In the genomic region with DNA sequence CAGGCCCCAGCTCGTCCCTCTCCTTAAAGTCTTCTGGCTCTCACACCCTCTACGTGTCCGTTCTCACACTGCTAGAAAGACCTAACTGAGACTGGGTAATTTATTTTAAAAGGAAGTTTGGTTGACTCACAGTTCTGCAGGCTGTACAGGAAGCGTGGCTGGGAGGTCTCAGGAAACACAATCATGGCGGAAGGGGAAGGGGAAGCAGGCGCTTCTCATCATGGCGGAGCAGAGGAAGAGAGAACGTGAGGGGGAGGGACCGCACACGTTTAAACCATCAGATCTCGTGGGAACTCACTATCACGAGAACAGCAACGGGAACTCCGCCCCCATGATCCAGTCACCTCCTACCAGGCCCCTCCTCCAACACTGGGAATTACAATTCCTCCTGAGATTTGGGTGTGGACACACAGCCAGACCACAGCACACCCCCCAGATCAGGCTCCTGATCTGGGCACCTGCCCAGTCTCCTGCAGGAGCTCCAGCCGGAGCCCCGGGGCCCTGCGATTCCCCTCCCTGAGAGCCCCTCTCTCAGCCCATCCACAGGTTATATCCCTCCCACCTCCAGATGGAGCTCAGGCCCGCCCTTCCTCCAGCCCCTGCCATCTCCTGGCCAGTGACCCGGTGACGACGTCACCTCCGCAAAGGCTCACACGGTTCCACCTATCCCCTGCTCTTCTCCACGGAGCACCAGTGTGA, we compare ENCODE assay signal across 8 cellular contexts.
DNase-seq lines count a peak whose midpoint lies in the region; TF ChIP-seq lines count a peak whose summit lies in the region.

No MANE protein-coding gene starts in this region.

- intact Hi-C loops in activated CD4-positive, alpha-beta memory T cell treated with anti-CD3 and anti-CD28 coated beads for 36 hours (cut with micrococcal nuclease): no loop called here

- TF ChIP-seq POLR2A in GM18951 (IDR thresholded peaks at IDR 0.05; ENCODE audit: extremely low read depth, insufficient read depth, insufficient read length): peak; percentile 54

- H3K36me3 Mint-ChIP-seq in activated CD4-positive, alpha-beta memory T cell treated with anti-CD3 and anti-CD28 coated beads for 36 hours: peaks cover 4% of the 10 kb centered on the region

- no peaks in the 10 kb centered on the region for H3K27me3 Mint-ChIP-seq in activated CD4-positive, alpha-beta memory T cell treated with anti-CD3 and anti-CD28 coated beads for 36 hours

- peaks cover 25% of the 10 kb centered on the region for H3K4me1 Mint-ChIP-seq in activated CD4-positive, alpha-beta memory T cell treated with anti-CD3 and anti-CD28 coated beads for 36 hours (ENCODE audit: low read depth)

- in situ Hi-C loops in GM18951 (cut with MboI; ENCODE audit: low sequenced_read_pairs, unreplicated experiment): no loop called here

- POLR2A ChIA-PET in activated CD4-positive, alpha-beta memory T cell treated with anti-CD3 and anti-CD28 coated beads for 36 hours (lab: Charles Lee): interaction anchor here (1.4 kb wide), 1 partner anchor 155 kb away, joined by 3 read pairs; no protein-coding TSS in a partner anchor

- H3K4me3 Mint-ChIP-seq in activated CD4-positive, alpha-beta memory T cell treated with anti-CD3 and anti-CD28 coated beads for 36 hours: peak overlapping the region; percentile 89

- H3K27ac Mint-ChIP-seq in activated CD4-positive, alpha-beta memory T cell treated with anti-CD3 and anti-CD28 coated beads for 36 hours: peak overlapping the region; percentile 34

- DNase-seq in Kasumi-1 (lab: John Stamatoyannopoulos, UW): peak; percentile 87 to 90
- DNase-seq in activated CD4-positive, alpha-beta memory T cell treated with anti-CD3 and anti-CD28 coated beads for 36 hours: peak; percentile 88
- peak; percentile 33 for DNase-seq in globus pallidus (ENCODE audit: low spot score)
- peak; percentile 76 to 83 for DNase-seq in stimulated activated CD4-positive, alpha-beta T cell treated with anti-CD3 and anti-CD28 coated beads, Interleukin-2, amount 100 ng/mL, for 24 hours
- no peak for DNase-seq in foreskin melanocyte
- no peak for DNase-seq in glomerular visceral epithelial cell (ENCODE audit: extremely low spot score)
- no peak for DNase-seq in HuH-7 (ENCODE audit: low spot score)

- CTCF ChIA-PET in activated CD4-positive, alpha-beta memory T cell treated with anti-CD3 and anti-CD28 coated beads for 36 hours (lab: Charles Lee): interaction anchor here (0.9 kb wide), 1 partner anchor 67 kb away, joined by 3 read pairs; no protein-coding TSS in a partner anchor

- no peaks in the 10 kb centered on the region for H3K9me3 Mint-ChIP-seq in activated CD4-positive, alpha-beta memory T cell treated with anti-CD3 and anti-CD28 coated beads for 36 hours

Comparison
In these comparisons a context has a peak if more than half of its experiments do, and no peak if none do; other contexts are left out.
1. DNase-seq: peak in Kasumi-1 (2 of 2), activated CD4-positive, alpha-beta memory T cell treated with anti-CD3 and anti-CD28 coated beads for 36 hours (single experiment), globus pallidus (single experiment) and stimulated activated CD4-positive, alpha-beta T cell treated with anti-CD3 and anti-CD28 coated beads, Interleukin-2, amount 100 ng/mL, for 24 hours (2 of 2); none in foreskin melanocyte (single experiment), glomerular visceral epithelial cell (single experiment) and HuH-7 (single experiment).